Comparison of ENCODE assay signal across 7 cellular contexts in the genomic region with DNA sequence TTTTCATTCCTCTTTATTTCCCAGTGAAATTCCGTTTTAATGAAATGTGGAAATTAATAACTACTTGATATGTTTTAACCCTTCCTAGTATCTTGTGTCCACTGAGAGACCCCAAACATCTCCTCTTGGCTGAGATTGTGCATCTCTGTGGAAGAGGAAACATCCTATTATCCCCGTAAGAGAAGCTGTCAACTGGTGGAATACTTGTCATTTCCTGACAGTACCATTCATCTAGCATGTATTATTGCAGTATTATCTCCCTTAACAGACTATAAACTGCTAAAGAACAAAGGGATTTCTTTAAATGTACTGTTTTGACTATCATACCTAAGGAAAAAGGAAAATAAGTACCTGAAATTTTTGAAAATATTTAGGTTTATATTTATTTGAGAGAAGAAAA.
"Had no signal": no experiment of that assay in that cellular context is flagged by ENCODE, and none has a peak within 500 bp of the region (broad histone marks: within the 10 kb centered on the region; RNA-seq: fewer than 3 reads in every experiment).

No MANE protein-coding gene starts in this region.

- H3K4me1 Mint-ChIP-seq: GM23338 had no signal

- H3K4me3 ChIP-seq: GM23338, HAP-1 had no signal

- H3K4me1 ChIP-seq: HAP-1 had no signal

- H3K9me3 Mint-ChIP-seq: HFFc6 had no signal

- DNase-seq: GOT3, H7, H9, HCEC 1CT, HFFc6 had no signal

- H3K4me3 Mint-ChIP-seq: GM23338, H9, HFFc6 had no signal

- H2AFZ ChIP-seq: GM23338 had no signal

- H3K36me3 ChIP-seq: HAP-1 had no signal

- H3K9me3 ChIP-seq: HAP-1 had no signal

- H3K4me2 ChIP-seq: GM23338 had no signal

- H3K27ac Mint-ChIP-seq: GM23338, H9, HFFc6 had no signal
